Comparison of ENCODE assay signal across 1 cellular context in the genomic region with DNA sequence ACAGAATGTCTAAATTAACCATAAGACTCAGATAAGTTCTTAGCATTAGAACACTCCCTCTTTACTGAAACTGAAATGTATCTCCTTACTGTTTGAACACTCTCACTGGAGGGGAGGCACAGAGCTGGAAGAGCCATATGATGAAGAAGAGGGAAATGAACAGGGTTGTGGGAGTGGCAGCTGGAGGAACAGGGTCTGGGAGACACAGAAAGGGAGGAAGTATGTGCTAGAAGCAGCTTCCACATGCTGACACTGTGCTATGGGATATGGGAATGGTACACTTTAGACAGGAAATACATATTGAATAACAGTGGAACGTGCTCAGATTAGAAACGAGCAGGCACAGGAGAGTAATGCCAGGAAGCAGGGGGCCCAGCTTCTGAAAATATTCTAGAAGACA.
TF ChIP-seq lines count a peak whose summit lies in the region.

No MANE protein-coding gene starts in this region.

TF ChIP-seq in HepG2, 621 proteins besides CTCF, POLR2A, EP300 and RAD21 (continued from another document):
- no peak for TF ChIP-seq FIP1L1 (IDR thresholded peaks at IDR 0.05; ENCODE audit: borderline replicate concordance, insufficient read depth, low read depth, low read length)
